ENCODE assay signal across 15 cellular contexts in genomic region chr2:204144487-204144886, GRCh38.
"Had no signal": no experiment of that assay in that cellular context is flagged by ENCODE, and none has a peak within 500 bp of the region (broad histone marks: within the 10 kb centered on the region; RNA-seq: fewer than 3 reads in every experiment).

No MANE protein-coding gene starts in this region.

- H3K27me3 ChIP-seq: adrenal gland, body of pancreas, esophagus squamous epithelium, gastroesophageal sphincter had no signal

- H3K4me3 Mint-ChIP-seq: activated B cell treated with CpG ODN at 0.5 μM for 24 hours had no signal

- H3K9me3 Mint-ChIP-seq: activated B cell treated with CpG ODN at 0.5 μM for 24 hours; activated CD8-positive, alpha-beta T cell treated with anti-CD3 and anti-CD28 coated beads for 36 hours; activated T-cell treated with anti-CD3 and anti-CD28 coated beads, Interleukin-2, amount 50 U/mL, for 4 hours; activated T-helper 17 cell treated with anti-CD3 and anti-CD28 coated beads, Interleukin-2, amount 50 U/mL, for 72 hours; effector memory CD8-positive, alpha-beta T cell; T-cell; T-helper 1 cell treated with Interleukin-12 subunit alpha and Interleukin-12 subunit beta and Interleukin-4 antibody, amounts not matched to agents 30 μg/mL and 1 μg/mL, for 36 hours; T-helper 2 cell treated with Interferon-gamma antibody and Interleukin-4, amounts not matched to agents 5 μg/mL and 100 μg/mL, for 36 hours had no signal

- H3K4me3 ChIP-seq: body of pancreas, gastroesophageal sphincter had no signal

- DNase-seq: cortex of kidney, esophagus squamous epithelium had no signal

- H3K27ac Mint-ChIP-seq: activated B cell treated with CpG ODN at 0.5 μM for 24 hours; activated CD8-positive, alpha-beta T cell treated with anti-CD3 and anti-CD28 coated beads for 36 hours; activated naive CD8-positive, alpha-beta T cell; activated T-helper 17 cell treated with anti-CD3 and anti-CD28 coated beads, Interleukin-2, amount 50 U/mL, for 72 hours; effector memory CD8-positive, alpha-beta T cell; T-helper 2 cell treated with Interferon-gamma antibody and Interleukin-4, amounts not matched to agents 5 μg/mL and 100 μg/mL, for 36 hours had no signal

- H3K9me3 ChIP-seq: adrenal gland, body of pancreas, esophagus squamous epithelium, gastroesophageal sphincter had no signal

- H3K36me3 Mint-ChIP-seq: activated naive CD8-positive, alpha-beta T cell; T-cell had no signal

- H3K27me3 Mint-ChIP-seq: activated naive CD8-positive, alpha-beta T cell had no signal

- H3K4me1 ChIP-seq: adrenal gland, body of pancreas had no signal

- H3K27ac ChIP-seq: adrenal gland, body of pancreas, esophagus squamous epithelium, gastroesophageal sphincter, WERI-Rb-1 had no signal

- H3K36me3 ChIP-seq: adrenal gland, esophagus squamous epithelium, gastroesophageal sphincter, WERI-Rb-1 had no signal
